ENCODE assay signal across 21 cellular contexts in the genomic region with DNA sequence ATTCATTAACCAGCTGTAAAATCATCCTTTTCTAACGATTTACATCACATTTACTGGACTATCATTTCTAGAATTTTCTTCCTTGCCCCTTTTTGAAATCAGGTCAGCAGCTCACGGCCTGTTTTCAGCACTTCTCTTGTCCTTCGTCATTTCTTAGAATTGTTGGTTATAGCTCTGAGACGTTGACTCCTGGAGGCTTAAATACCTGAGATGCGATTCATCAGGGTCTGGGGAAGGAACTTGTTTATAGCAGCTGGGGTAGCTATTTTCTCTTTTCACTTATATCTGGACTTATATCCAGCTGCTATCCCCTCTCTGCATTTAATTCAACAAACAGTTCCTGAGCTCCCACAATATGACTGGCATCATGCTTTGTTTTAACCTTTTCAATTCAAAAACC.
DNase-seq lines count a peak whose midpoint lies in the region; ATAC-seq and TF ChIP-seq lines count a peak whose summit lies in the region.
"Had no signal": no experiment of that assay in that cellular context is flagged by ENCODE, and none has a peak within 500 bp of the region (broad histone marks: within the 10 kb centered on the region; RNA-seq: fewer than 3 reads in every experiment).

No MANE protein-coding gene starts in this region.

- peak overlapping the region; percentile 85 for H3K27ac Mint-ChIP-seq in chondrocyte (ENCODE audit: unreplicated experiment)
- H3K27ac Mint-ChIP-seq: activated B cell treated with CpG ODN at 0.5 μM for 24 hours; activated CD8-positive, alpha-beta T cell treated with anti-CD3 and anti-CD28 coated beads, Interleukin-2, amount 10 ng/mL, durations not matched to agents 7 days and 5 days; stimulated activated naive CD8-positive, alpha-beta T cell treated with anti-CD3 and anti-CD28 coated beads, Interleukin-15, Interleukin-2, amounts not matched to agents 100 ng/mL and 50 ng/mL, for 24 hours; T-helper 1 cell treated with Interleukin-12 subunit alpha and Interleukin-12 subunit beta and Interleukin-4 antibody, amounts not matched to agents 30 μg/mL and 1 μg/mL, for 36 hours had no signal

- H3K9me3 ChIP-seq in aorta (ENCODE audit: control insufficient read depth, low read length) = no peaks in the 10 kb centered on the region
- H3K9me3 ChIP-seq: adrenal gland, esophagus squamous epithelium had no signal

- ATAC-seq in GM19035 (IDR thresholded peaks at IDR 0.05; ENCODE audit: unreplicated experiment) (no peak), aorta (ENCODE audit: low FRiP score) (no peak)
- ATAC-seq: activated CD8-positive, alpha-beta T cell treated with anti-CD3 and anti-CD28 coated beads, Interleukin-2, amount 10 ng/mL, durations not matched to agents 7 days and 5 days; left ventricle myocardium superior had no signal

- in situ Hi-C loops in ACHN (cut with HindIII; ENCODE audit: low pct_ligation_motif_present, low pct_unique_long_range_greater_than_20kb, low sequenced_read_pairs) = no loop called here

- H3K36me3 Mint-ChIP-seq in chondrocyte (ENCODE audit: low read depth) = no peaks in the 10 kb centered on the region

- peaks cover 60% of the 10 kb centered on the region for H3K4me1 Mint-ChIP-seq in chondrocyte (ENCODE audit: low read depth)

- H3K4me3 ChIP-seq in aorta (ENCODE audit: low read length in 2 of 2) = no peak overlapping the region
- H3K4me3 ChIP-seq: adrenal gland, esophagus squamous epithelium had no signal

- H3K27me3 Mint-ChIP-seq in chondrocyte (ENCODE audit: low read depth) = no peaks in the 10 kb centered on the region

- H3K27me3 ChIP-seq in aorta (ENCODE audit: control insufficient read depth in 1 of 2, insufficient read depth in 2 of 2, low read length in 1 of 2) = no peaks in the 10 kb centered on the region
- H3K27me3 ChIP-seq: adrenal gland had no signal

- no peak for TF ChIP-seq CTCF in chondrocyte (IDR thresholded peaks at IDR 0.05)

- no peak overlapping the region for H3K27ac ChIP-seq in aorta (ENCODE audit: low read depth in 1 of 2, low read length in 2 of 2)
- H3K27ac ChIP-seq: adrenal gland, esophagus squamous epithelium had no signal

- peak; percentile 23 for DNase-seq in ACHN
- DNase-seq in M059J (ENCODE audit: low read depth) = peak; percentile 83
- no peak for DNase-seq in chondrocyte (ENCODE audit: low spot score)
- DNase-seq in kidney tubule cell (ENCODE audit: low spot score) = peak; percentile 57
- no peak for DNase-seq in DMS53 treated with DMSO at 0.1 percent for 48 hours (lab: John Stamatoyannopoulos, UW; ENCODE audit: unreplicated experiment)
- DNase-seq in aorta = no peak
- no peak for DNase-seq in COR-L47 (lab: John Stamatoyannopoulos, UW)
- DNase-seq: activated B cell treated with CpG ODN at 0.5 μM for 24 hours; activated CD8-positive, alpha-beta T cell treated with anti-CD3 and anti-CD28 coated beads, Interleukin-2, amount 10 ng/mL, durations not matched to agents 7 days and 5 days; adrenal gland; Caco-2; esophagus squamous epithelium; GDM1; Kasumi-1; left ventricle myocardium superior; naive B cell; NCI-H1436 treated with DMSO at 0.1 percent for 48 hours; NK-92 treated with Interleukin-12 subunit alpha and Interleukin-12 subunit beta, amount 100 ng/mL, for 24 hours had no signal

- intact Hi-C loops in aorta (cut with DNase I) = no loop called here

- H3K9me3 Mint-ChIP-seq in chondrocyte (ENCODE audit: low read depth) = peaks cover 3% of the 10 kb centered on the region
- H3K9me3 Mint-ChIP-seq: activated B cell treated with CpG ODN at 0.5 μM for 24 hours; stimulated activated naive CD8-positive, alpha-beta T cell treated with anti-CD3 and anti-CD28 coated beads, Interleukin-15, Interleukin-2, amounts not matched to agents 100 ng/mL and 50 ng/mL, for 24 hours had no signal

- no peaks in the 10 kb centered on the region for H3K36me3 ChIP-seq in aorta (ENCODE audit: control insufficient read depth in 1 of 2, insufficient read depth in 2 of 2, low read length in 1 of 2)
- H3K36me3 ChIP-seq: adrenal gland, esophagus squamous epithelium had no signal

- no peaks in the 10 kb centered on the region for H3K4me1 ChIP-seq in aorta (ENCODE audit: control insufficient read depth in 1 of 2, insufficient read depth in 2 of 2, low read length in 2 of 2)
- H3K4me1 ChIP-seq: Caco-2 had no signal

- no peak overlapping the region for H3K4me3 Mint-ChIP-seq in chondrocyte (ENCODE audit: unreplicated experiment)
- H3K4me3 Mint-ChIP-seq: activated B cell treated with CpG ODN at 0.5 μM for 24 hours; activated CD8-positive, alpha-beta T cell treated with anti-CD3 and anti-CD28 coated beads, Interleukin-2, amount 10 ng/mL, durations not matched to agents 7 days and 5 days; naive B cell; stimulated activated naive CD8-positive, alpha-beta T cell treated with anti-CD3 and anti-CD28 coated beads, Interleukin-15, Interleukin-2, amounts not matched to agents 100 ng/mL and 50 ng/mL, for 24 hours; T-helper 1 cell treated with Interleukin-12 subunit alpha and Interleukin-12 subunit beta and Interleukin-4 antibody, amounts not matched to agents 30 μg/mL and 1 μg/mL, for 36 hours had no signal

- 48 to 52% methylated on average over 5 of the region's 5 CpGs for WGBS in aorta, 2 donors

Comparison
In these comparisons a context has a peak if more than half of its experiments do, and no peak if none do; other contexts are left out.
1. DNase-seq: peak in ACHN (single experiment), M059J (single experiment) and kidney tubule cell (single experiment); none in chondrocyte (single experiment), DMS53 treated with DMSO at 0.1 percent for 48 hours (single experiment), aorta (0 of 2) and COR-L47 (single experiment).